13 cellular contexts compared by ENCODE assay signal in the genomic region with DNA sequence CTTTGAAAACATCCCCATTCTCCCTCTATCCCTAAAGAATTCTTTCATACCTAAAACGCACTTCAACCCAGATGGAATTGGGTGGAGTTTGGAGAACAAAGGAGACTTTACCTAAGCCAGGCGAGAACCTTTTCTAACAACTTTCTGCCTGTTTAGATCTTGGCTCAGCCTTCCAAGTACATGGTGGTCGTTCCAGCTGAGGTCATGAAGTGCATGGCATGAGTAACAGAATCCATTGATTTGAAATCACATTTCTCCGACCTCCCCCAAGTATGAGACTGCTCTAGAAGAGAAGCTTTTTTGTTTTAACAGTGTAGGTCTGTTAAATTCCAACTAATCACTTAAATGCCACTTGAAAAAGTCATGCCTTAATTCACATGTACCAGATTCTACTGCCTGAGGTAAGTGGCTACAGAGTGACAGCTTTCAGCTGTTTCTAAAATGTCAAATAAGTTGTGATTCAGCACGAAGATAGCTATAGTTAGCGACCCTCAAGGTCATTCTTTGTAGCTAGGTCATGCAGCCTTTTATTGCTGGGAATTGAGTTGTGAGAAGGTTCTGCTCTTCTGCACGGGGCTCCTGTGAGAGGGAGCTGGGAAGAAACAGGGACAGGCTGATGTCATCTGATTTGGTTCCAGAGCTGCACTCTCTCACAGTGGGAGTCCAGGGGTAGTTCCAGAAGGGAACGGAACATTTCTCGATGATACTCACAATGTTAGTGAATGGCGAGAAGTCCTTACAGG.
DNase-seq lines count a peak whose midpoint lies in the region; ATAC-seq and TF ChIP-seq lines count a peak whose summit lies in the region.
"Had no signal": no experiment of that assay in that cellular context is flagged by ENCODE, and none has a peak within 500 bp of the region (broad histone marks: within the 10 kb centered on the region; RNA-seq: fewer than 3 reads in every experiment).

No MANE protein-coding gene starts in this region.

- H3K4me3 Mint-ChIP-seq in Calu3 (ENCODE audit: low read depth, unreplicated experiment): no peak overlapping the region
- H3K4me3 Mint-ChIP-seq: H9 had no signal

- H4K20me1 ChIP-seq in hepatocyte (ENCODE audit: insufficient read depth, poor library complexity, severe bottlenecking): no peaks in the 10 kb centered on the region
- no peaks in the 10 kb centered on the region for H4K20me1 ChIP-seq in PC-9 (ENCODE audit: insufficient read depth)

- no peaks in the 10 kb centered on the region for H3K27me3 Mint-ChIP-seq in Calu3 (ENCODE audit: unreplicated experiment)

- H3K36me3 Mint-ChIP-seq in Calu3 (ENCODE audit: insufficient read depth, unreplicated experiment): no peaks in the 10 kb centered on the region

- H3K79me2 ChIP-seq in hepatocyte (no peaks in the 10 kb centered on the region), PC-9 (ENCODE audit: low read depth) (no peaks in the 10 kb centered on the region)

- H3K27ac Mint-ChIP-seq in Calu3 (ENCODE audit: unreplicated experiment): no peak overlapping the region

- BruUV-seq in Calu3 (replicated peaks; lab: Mats Ljungman, UMichigan): no TSS peak
- no TSS peak for BruUV-seq in PC-9 (replicated peaks; lab: Mats Ljungman, UMichigan)

- peak overlapping the region; percentile 3 for H3K9ac ChIP-seq in adipocyte (ENCODE audit: low read length)

- H3K9me2 ChIP-seq in hepatocyte (replicated peaks; ENCODE audit: insufficient read depth): no peaks in the 10 kb centered on the region
- H3K9me2 ChIP-seq in PC-9 (ENCODE audit: insufficient read depth): no peaks in the 10 kb centered on the region

- H3K4me3 ChIP-seq in adipocyte (ENCODE audit: low read length) (no peak overlapping the region), hepatocyte (no peak overlapping the region), psoas muscle (peak overlapping the region; percentile 48), PC-9 (no peak overlapping the region)

- H3K9me3 ChIP-seq in adipocyte (ENCODE audit: control insufficient read depth, low read length) (no peaks in the 10 kb centered on the region), hepatocyte (ENCODE audit: low read depth) (no peaks in the 10 kb centered on the region), psoas muscle (no peaks in the 10 kb centered on the region), PC-9 (ENCODE audit: insufficient read depth, low read depth) (no peaks in the 10 kb centered on the region)

- DNase-seq in Calu3 (peak; percentile 8), adipocyte (ENCODE audit: low read depth) (no peak), hepatocyte (ENCODE audit: low spot score) (no peak), psoas muscle (no peak), PC-9 (no peak), DMS53 (lab: John Stamatoyannopoulos, UW) (no peak), NOMO-1 treated with DMSO at 0.1 percent for 48 hours (lab: John Stamatoyannopoulos, UW; ENCODE audit: unreplicated experiment) (no peak)
- DNase-seq: activated naive CD4-positive, alpha-beta T cell treated with anti-CD3 and anti-CD28 coated beads, Interleukin-2, amount 50 U/mL, for 16 hours; H9; MV-4-11; NCI-H510A; RPMI8226 had no signal

- no peak overlapping the region for H2AFZ ChIP-seq in hepatocyte
- H2AFZ ChIP-seq in PC-9: no peak overlapping the region

- CTCF ChIA-PET in Calu3 (lab: Charles Lee) (no interaction called here), PC-9 (lab: Charles Lee) (no interaction called here)

- WGBS in hepatocyte (ENCODE audit: low lambda C conversion rate, missing lambda C conversion rate): 75% methylated on average over 10 of the region's 10 CpGs
- 45 to 57% (median 46%) methylated on average over 10 of the region's 10 CpGs for whole genome bisulfite sequencing in psoas muscle, 3 donors

- intact Hi-C loops in Calu3 (cut with micrococcal nuclease; ENCODE audit: unreplicated experiment) (no loop called here), psoas muscle (cut with DNase I) (loop anchor here in 1 of 2 donors (10.0 kb wide), 1 partner anchor 62 kb away; no protein-coding TSS in a partner anchor), PC-9 (cut with micrococcal nuclease; ENCODE audit: unreplicated experiment) (no loop called here)

- no peaks in the 10 kb centered on the region for H3K27me3 ChIP-seq in adipocyte (replicated peaks; ENCODE audit: control insufficient read depth, insufficient read depth, low read length)
- no peaks in the 10 kb centered on the region for H3K27me3 ChIP-seq in hepatocyte
- H3K27me3 ChIP-seq in psoas muscle (ENCODE audit: insufficient read depth in 3 of 3, low read length in 2 of 3): no peaks in the 10 kb centered on the region
- H3K27me3 ChIP-seq in PC-9 (ENCODE audit: insufficient read depth, low read depth): no peaks in the 10 kb centered on the region

- no peak overlapping the region for H3K4me2 ChIP-seq in hepatocyte
- no peak overlapping the region for H3K4me2 ChIP-seq in PC-9

- H3F3A ChIP-seq in PC-9 (ENCODE audit: insufficient read depth, low read depth): no peaks in the 10 kb centered on the region

- no peaks in the 10 kb centered on the region for H3K9me3 Mint-ChIP-seq in Calu3 (ENCODE audit: low read depth, unreplicated experiment)
- H3K9me3 Mint-ChIP-seq: H9 had no signal

- peak overlapping the region; percentile 3 for H3K27ac ChIP-seq in hepatocyte
- H3K27ac ChIP-seq in psoas muscle: peak overlapping the region; percentile 40
- H3K27ac ChIP-seq in PC-9: no peak overlapping the region

- H3K4me1 ChIP-seq in adipocyte (ENCODE audit: control insufficient read depth, insufficient read depth, low read length) (peaks cover 64% of the 10 kb centered on the region), hepatocyte (ENCODE audit: insufficient read depth) (peaks cover 26% of the 10 kb centered on the region), psoas muscle (peaks cover 56% of the 10 kb centered on the region), PC-9 (replicated peaks; ENCODE audit: insufficient read depth) (no peaks in the 10 kb centered on the region)

- peaks cover 27% of the 10 kb centered on the region for H3K36me3 ChIP-seq in adipocyte (ENCODE audit: control insufficient read depth, insufficient read depth, low read length, severe bottlenecking)
- H3K36me3 ChIP-seq in hepatocyte (replicated peaks; ENCODE audit: insufficient read depth, low read depth): no peaks in the 10 kb centered on the region
- peaks cover 0 to 55% of the 10 kb centered on the region in 2 donors for H3K36me3 ChIP-seq in psoas muscle (ENCODE audit: insufficient read depth in 1 of 2, low read depth in 1 of 2)
- H3K36me3 ChIP-seq in PC-9 (ENCODE audit: low read depth): 0 out of 2 replicates have a peak, but pooled peaks cover 9% of the 10 kb centered on the region

- H3K4me1 Mint-ChIP-seq in Calu3 (ENCODE audit: low read depth, unreplicated experiment): peaks cover 17% of the 10 kb centered on the region

- POLR2A ChIA-PET in PC-9 (lab: Charles Lee; ENCODE audit: unreplicated experiment): no interaction called here

- TF ChIP-seq CTCF in Calu3 (IDR thresholded peaks at IDR 0.05; ENCODE audit: unreplicated experiment) (no peak), hepatocyte (IDR thresholded peaks at IDR 0.05; ENCODE audit: poor library complexity) (no peak), psoas muscle (IDR thresholded peaks at IDR 0.05) (no peak), PC-9 (conservative IDR thresholded peaks at IDR 0.05) (no peak)

- ATAC-seq in psoas muscle (peak in 2 of 4 donors; percentile 17 to 29), GM18870 (IDR thresholded peaks at IDR 0.05; ENCODE audit: unreplicated experiment) (no peak)
